Comparison of ENCODE assay signal across 16 cellular contexts in genomic region chr1:45667321-45668111, GRCh38.
"Had no signal": no experiment of that assay in that cellular context is flagged by ENCODE, and none has a peak within 500 bp of the region (broad histone marks: within the 10 kb centered on the region; RNA-seq: fewer than 3 reads in every experiment).

No MANE protein-coding gene starts in this region.

- H3K27me3 ChIP-seq: brain microvascular endothelial cell, esophagus squamous epithelium, ovary, sigmoid colon had no signal

- H3K27ac Mint-ChIP-seq: activated naive CD8-positive, alpha-beta T cell treated with anti-CD3 and anti-CD28 coated beads, Interleukin-2, amount 10 ng/mL, durations not matched to agents 7 days and 5 days; activated T-helper 1 cell treated with anti-CD3 and anti-CD28 coated beads, Interleukin-12 subunit alpha, Interleukin-12 subunit beta, Interleukin-2, Interleukin-4 antibody, amounts not matched to agents 30 ng/mL and 10 ng/mL and 1 ng/mL, durations not matched to agents 14 hours and 24 hours and 36 hours; stimulated activated effector memory CD8-positive, alpha-beta T cell treated with anti-CD3 and anti-CD28 coated beads, Interleukin-12 subunit alpha, Interleukin-12 subunit beta, amount 100 ng/mL, for 72 hours; T-helper 2 cell treated with Interferon-gamma antibody and Interleukin-4, amounts not matched to agents 5 μg/mL and 100 μg/mL, for 36 hours had no signal

- H3K9me3 Mint-ChIP-seq: activated naive CD8-positive, alpha-beta T cell treated with anti-CD3 and anti-CD28 coated beads, Interleukin-2, amount 10 ng/mL, durations not matched to agents 7 days and 5 days; activated T-helper 1 cell treated with anti-CD3 and anti-CD28 coated beads, Interleukin-12 subunit alpha, Interleukin-12 subunit beta, Interleukin-2, Interleukin-4 antibody, amounts not matched to agents 30 ng/mL and 10 ng/mL and 1 ng/mL, durations not matched to agents 14 hours and 24 hours and 36 hours; stimulated activated effector memory CD8-positive, alpha-beta T cell treated with anti-CD3 and anti-CD28 coated beads, Interleukin-12 subunit alpha, Interleukin-12 subunit beta, amount 100 ng/mL, for 72 hours; T-helper 2 cell treated with Interferon-gamma antibody and Interleukin-4, amounts not matched to agents 5 μg/mL and 100 μg/mL, for 36 hours had no signal

- H3K36me3 ChIP-seq: brain microvascular endothelial cell, ovary, sigmoid colon had no signal

- ATAC-seq: stimulated activated effector memory CD8-positive, alpha-beta T cell treated with anti-CD3 and anti-CD28 coated beads, Interleukin-12 subunit alpha, Interleukin-12 subunit beta, amount 100 ng/mL, for 72 hours had no signal

- H3K27ac ChIP-seq: brain microvascular endothelial cell, esophagus squamous epithelium, ovary, sigmoid colon, SK-N-MC had no signal

- H3K4me3 Mint-ChIP-seq: activated naive CD8-positive, alpha-beta T cell treated with anti-CD3 and anti-CD28 coated beads, Interleukin-2, amount 10 ng/mL, durations not matched to agents 7 days and 5 days; activated T-helper 1 cell treated with anti-CD3 and anti-CD28 coated beads, Interleukin-12 subunit alpha, Interleukin-12 subunit beta, Interleukin-2, Interleukin-4 antibody, amounts not matched to agents 30 ng/mL and 10 ng/mL and 1 ng/mL, durations not matched to agents 14 hours and 24 hours and 36 hours; stimulated activated effector memory CD8-positive, alpha-beta T cell treated with anti-CD3 and anti-CD28 coated beads, Interleukin-12 subunit alpha, Interleukin-12 subunit beta, amount 100 ng/mL, for 72 hours; T-helper 2 cell treated with Interferon-gamma antibody and Interleukin-4, amounts not matched to agents 5 μg/mL and 100 μg/mL, for 36 hours had no signal

- DNase-seq: activated CD4-positive, alpha-beta T cell treated with anti-CD3 and anti-CD28 coated beads, Interleukin-2, amount 50 U/mL, for 4 hours; activated naive CD4-positive, alpha-beta T cell; activated naive CD8-positive, alpha-beta T cell treated with anti-CD3 and anti-CD28 coated beads, Interleukin-2, amount 10 ng/mL, durations not matched to agents 7 days and 5 days; aorta; brain microvascular endothelial cell; effector CD4-positive, alpha-beta T cell; esophagus squamous epithelium; midbrain; ovary; sigmoid colon; stimulated activated CD4-positive, alpha-beta T cell treated with anti-CD3 and anti-CD28 coated beads, Interleukin-4, amount 100 ng/mL, for 24 hours had no signal

- H3K27me3 Mint-ChIP-seq: activated naive CD8-positive, alpha-beta T cell treated with anti-CD3 and anti-CD28 coated beads, Interleukin-2, amount 10 ng/mL, durations not matched to agents 7 days and 5 days had no signal

- H3K4me3 ChIP-seq: esophagus squamous epithelium, lung, ovary, sigmoid colon, SK-N-MC had no signal

- H3K9me3 ChIP-seq: esophagus squamous epithelium, ovary, sigmoid colon had no signal
